Comparison of ENCODE assay signal across 1 cellular context in the genomic region with DNA sequence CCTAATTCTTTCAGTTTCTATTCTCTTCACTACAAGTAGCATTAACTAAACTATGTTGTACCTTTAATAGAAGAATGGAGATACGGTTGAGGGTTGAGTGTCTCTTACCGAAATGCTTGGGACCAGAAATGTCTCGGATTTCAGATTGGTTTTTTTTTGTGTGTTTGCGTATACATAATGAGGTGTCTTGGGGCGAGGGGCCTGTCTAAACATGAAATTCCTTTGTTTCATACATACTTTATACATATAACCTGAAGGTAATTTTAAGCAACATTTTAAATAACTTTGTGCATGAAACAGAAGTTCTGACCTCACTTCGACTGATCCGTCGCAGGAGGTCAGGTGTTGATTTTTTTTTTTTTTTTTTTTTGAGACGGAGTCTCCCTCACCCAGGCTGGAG.
TF ChIP-seq lines count a peak whose summit lies in the region.

No MANE protein-coding gene starts in this region.

TF ChIP-seq in HepG2, 621 proteins besides CTCF, POLR2A, EP300 and RAD21:
- TF ChIP-seq MATR3 (CRISPR knock-in tag; IDR thresholded peaks at IDR 0.05) (no peak), SP4 (CRISPR knock-in tag; IDR thresholded peaks at IDR 0.05) (no peak), RNF2 (conservative IDR thresholded peaks at IDR 0.05; ENCODE audit: low read depth) (no peak), ZBTB21 (CRISPR knock-in tag; IDR thresholded peaks at IDR 0.05) (no peak), ZSCAN9 (CRISPR knock-in tag; IDR thresholded peaks at IDR 0.05; ENCODE audit: borderline replicate concordance) (no peak), ZNF776 (CRISPR knock-in tag; IDR thresholded peaks at IDR 0.05) (no peak), NFE2 (CRISPR knock-in tag; IDR thresholded peaks at IDR 0.05) (no peak), DNMT1 (CRISPR knock-in tag; IDR thresholded peaks at IDR 0.05) (no peak), ZFP36L2 (CRISPR knock-in tag; IDR thresholded peaks at IDR 0.05) (no peak), NCOA5 (CRISPR knock-in tag; IDR thresholded peaks at IDR 0.05) (no peak), ZNF232 (CRISPR knock-in tag; IDR thresholded peaks at IDR 0.05; ENCODE audit: borderline replicate concordance) (no peak), ZNF510 (CRISPR knock-in tag; IDR thresholded peaks at IDR 0.05; ENCODE audit: low read depth) (no peak), RBM22 (optimal IDR thresholded peaks at IDR 0.05; ENCODE audit: low read length) (no peak), ZMYM2 (CRISPR knock-in tag; IDR thresholded peaks at IDR 0.05) (no peak), CHD4 (IDR thresholded peaks at IDR 0.05; ENCODE audit: borderline replicate concordance, low read length) (no peak), ZNF136 (CRISPR knock-in tag; IDR thresholded peaks at IDR 0.05; ENCODE audit: low read depth) (no peak), GABPB1 (CRISPR knock-in tag; IDR thresholded peaks at IDR 0.05) (no peak)
- TF ChIP-seq, protein P1, sequence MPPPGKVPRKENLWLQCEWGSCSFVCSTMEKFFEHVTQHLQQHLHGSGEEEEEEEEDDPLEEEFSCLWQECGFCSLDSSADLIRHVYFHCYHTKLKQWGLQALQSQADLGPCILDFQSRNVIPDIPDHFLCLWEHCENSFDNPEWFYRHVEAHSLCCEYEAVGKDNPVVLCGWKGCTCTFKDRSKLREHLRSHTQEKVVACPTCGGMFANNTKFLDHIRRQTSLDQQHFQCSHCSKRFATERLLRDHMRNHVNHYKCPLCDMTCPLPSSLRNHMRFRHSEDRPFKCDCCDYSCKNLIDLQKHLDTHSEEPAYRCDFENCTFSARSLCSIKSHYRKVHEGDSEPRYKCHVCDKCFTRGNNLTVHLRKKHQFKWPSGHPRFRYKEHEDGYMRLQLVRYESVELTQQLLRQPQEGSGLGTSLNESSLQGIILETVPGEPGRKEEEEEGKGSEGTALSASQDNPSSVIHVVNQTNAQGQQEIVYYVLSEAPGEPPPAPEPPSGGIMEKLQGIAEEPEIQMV (CRISPR knock-in tag; IDR thresholded peaks at IDR 0.05; ENCODE audit: low read depth) = no peak
- TF ChIP-seq, protein P2, sequence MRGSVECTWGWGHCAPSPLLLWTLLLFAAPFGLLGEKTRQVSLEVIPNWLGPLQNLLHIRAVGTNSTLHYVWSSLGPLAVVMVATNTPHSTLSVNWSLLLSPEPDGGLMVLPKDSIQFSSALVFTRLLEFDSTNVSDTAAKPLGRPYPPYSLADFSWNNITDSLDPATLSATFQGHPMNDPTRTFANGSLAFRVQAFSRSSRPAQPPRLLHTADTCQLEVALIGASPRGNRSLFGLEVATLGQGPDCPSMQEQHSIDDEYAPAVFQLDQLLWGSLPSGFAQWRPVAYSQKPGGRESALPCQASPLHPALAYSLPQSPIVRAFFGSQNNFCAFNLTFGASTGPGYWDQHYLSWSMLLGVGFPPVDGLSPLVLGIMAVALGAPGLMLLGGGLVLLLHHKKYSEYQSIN (CRISPR knock-in tag; IDR thresholded peaks at IDR 0.05; ENCODE audit: borderline replicate concordance) = no peak
- TF ChIP-seq, protein P3, sequence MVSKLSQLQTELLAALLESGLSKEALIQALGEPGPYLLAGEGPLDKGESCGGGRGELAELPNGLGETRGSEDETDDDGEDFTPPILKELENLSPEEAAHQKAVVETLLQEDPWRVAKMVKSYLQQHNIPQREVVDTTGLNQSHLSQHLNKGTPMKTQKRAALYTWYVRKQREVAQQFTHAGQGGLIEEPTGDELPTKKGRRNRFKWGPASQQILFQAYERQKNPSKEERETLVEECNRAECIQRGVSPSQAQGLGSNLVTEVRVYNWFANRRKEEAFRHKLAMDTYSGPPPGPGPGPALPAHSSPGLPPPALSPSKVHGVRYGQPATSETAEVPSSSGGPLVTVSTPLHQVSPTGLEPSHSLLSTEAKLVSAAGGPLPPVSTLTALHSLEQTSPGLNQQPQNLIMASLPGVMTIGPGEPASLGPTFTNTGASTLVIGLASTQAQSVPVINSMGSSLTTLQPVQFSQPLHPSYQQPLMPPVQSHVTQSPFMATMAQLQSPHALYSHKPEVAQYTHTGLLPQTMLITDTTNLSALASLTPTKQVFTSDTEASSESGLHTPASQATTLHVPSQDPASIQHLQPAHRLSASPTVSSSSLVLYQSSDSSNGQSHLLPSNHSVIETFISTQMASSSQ (IDR thresholded peaks at IDR 0.05; ENCODE audit: low read depth) = no peak
- TF ChIP-seq, protein P3 (CRISPR knock-in tag; IDR thresholded peaks at IDR 0.05; ENCODE audit: borderline replicate concordance) = no peak
